16 cellular contexts compared by ENCODE assay signal in the genomic region with DNA sequence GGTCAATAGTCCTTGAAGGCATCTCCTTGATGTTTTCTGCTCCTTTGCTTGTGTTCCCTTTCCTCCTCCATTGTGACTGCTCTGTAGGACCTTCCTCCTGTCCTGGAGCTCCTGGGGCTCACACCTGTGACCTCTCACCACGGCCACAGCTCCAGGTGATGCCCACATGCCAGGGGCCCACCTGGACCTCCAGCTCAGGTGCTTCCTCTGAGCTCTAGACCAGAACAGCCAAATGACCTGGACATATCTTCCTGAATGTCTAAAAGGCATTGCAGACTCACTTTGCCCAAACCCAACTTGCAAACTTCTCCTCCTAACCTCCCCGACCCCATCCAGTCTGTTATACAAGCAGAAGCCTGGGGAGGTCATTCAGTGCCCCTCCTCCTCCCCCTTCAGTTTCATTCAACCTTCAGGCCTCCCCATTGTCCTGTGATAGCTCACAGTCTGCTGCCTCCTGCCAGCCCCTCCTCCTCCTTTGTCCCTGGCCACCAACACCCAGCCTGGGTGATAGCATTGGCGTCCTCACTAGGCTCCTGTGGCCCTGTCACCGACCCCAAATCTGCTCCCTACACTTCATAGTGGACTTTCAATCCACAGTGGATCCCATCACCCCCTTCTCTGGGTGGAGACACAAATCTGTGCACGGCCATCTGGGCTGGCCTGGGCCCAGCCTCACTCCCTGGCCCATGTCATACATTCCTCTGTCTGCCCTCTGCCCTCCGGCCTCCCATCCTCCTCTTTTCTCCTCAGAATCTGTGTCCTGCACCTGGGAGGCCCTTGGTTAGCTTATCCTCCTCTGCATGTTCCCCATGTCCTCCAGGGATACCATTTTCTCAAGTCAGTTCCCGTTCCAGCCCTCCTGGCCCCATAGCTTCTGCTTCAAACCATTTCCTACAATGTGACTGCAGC.
"Had no signal": no experiment of that assay in that cellular context is flagged by ENCODE, and none has a peak within 500 bp of the region (broad histone marks: within the 10 kb centered on the region; RNA-seq: fewer than 3 reads in every experiment).

No MANE protein-coding gene starts in this region.

- H3K27me3 ChIP-seq: cardiac muscle cell, pancreas had no signal

- H3K27ac ChIP-seq: cardiac muscle cell, pancreas, skin epidermis had no signal

- H3K9me3 ChIP-seq: pancreas had no signal

- DNase-seq: activated CD4-positive, alpha-beta T cell treated with anti-CD3 and anti-CD28 coated beads, Interleukin-2, amount 10 ng/mL, durations not matched to agents 24 days and 14 days; activated CD4-positive, CD25-positive, alpha-beta regulatory T cell; activated CD8-positive, alpha-beta T cell treated with anti-CD3 and anti-CD28 coated beads, Interleukin-2, amount 10 ng/mL, durations not matched to agents 7 days and 5 days; activated naive CD4-positive, alpha-beta T cell treated with anti-CD3 and anti-CD28 coated beads, Interleukin-2, amount 50 U/mL, for 16 hours; foreskin fibroblast; glutamatergic neuron; hypothalamus; kidney glomerular epithelial cell; pancreas; stimulated activated CD4-positive, alpha-beta T cell treated with anti-CD3 and anti-CD28 coated beads, Interleukin-4, amount 100 ng/mL, for 24 hours had no signal

- H3K27ac Mint-ChIP-seq: activated CD4-positive, alpha-beta T cell treated with anti-CD3 and anti-CD28 coated beads, Interleukin-2, amount 10 ng/mL, durations not matched to agents 24 days and 14 days; activated CD8-positive, alpha-beta T cell treated with anti-CD3 and anti-CD28 coated beads, Interleukin-2, amount 10 ng/mL, durations not matched to agents 7 days and 5 days; mesothelial cell of epicardium; stimulated activated naive CD8-positive, alpha-beta T cell treated with anti-CD3 and anti-CD28 coated beads, Interleukin-15, Interleukin-2, amounts not matched to agents 100 ng/mL and 50 ng/mL, for 24 hours; T-helper 2 cell treated with Interferon-gamma antibody and Interleukin-4, amounts not matched to agents 5 μg/mL and 100 μg/mL, for 36 hours had no signal

- H3K36me3 ChIP-seq: cardiac muscle cell, pancreas had no signal

- H3K4me3 Mint-ChIP-seq: activated CD4-positive, alpha-beta T cell treated with anti-CD3 and anti-CD28 coated beads, Interleukin-2, amount 10 ng/mL, durations not matched to agents 24 days and 14 days; activated CD8-positive, alpha-beta T cell treated with anti-CD3 and anti-CD28 coated beads, Interleukin-2, amount 10 ng/mL, durations not matched to agents 7 days and 5 days; mesothelial cell of epicardium; neural crest cell; stimulated activated naive CD8-positive, alpha-beta T cell treated with anti-CD3 and anti-CD28 coated beads, Interleukin-15, Interleukin-2, amounts not matched to agents 100 ng/mL and 50 ng/mL, for 24 hours; T-helper 2 cell treated with Interferon-gamma antibody and Interleukin-4, amounts not matched to agents 5 μg/mL and 100 μg/mL, for 36 hours had no signal

- ATAC-seq: activated CD8-positive, alpha-beta T cell treated with anti-CD3 and anti-CD28 coated beads, Interleukin-2, amount 10 ng/mL, durations not matched to agents 7 days and 5 days; pancreas had no signal

- H3K36me3 Mint-ChIP-seq: mesothelial cell of epicardium had no signal

- H3K4me3 ChIP-seq: cardiac muscle cell, pancreas, skin epidermis had no signal

- H3K4me1 Mint-ChIP-seq: activated CD4-positive, alpha-beta T cell treated with anti-CD3 and anti-CD28 coated beads, Interleukin-2, amount 10 ng/mL, durations not matched to agents 24 days and 14 days; mesothelial cell of epicardium had no signal

- H3K4me1 ChIP-seq: pancreas had no signal
